In genomic region chrX:23783569-23784486, GRCh38 we compare ENCODE assay signal across 8 cellular contexts. TPM values are rescaled to one million over a fixed set of nuclear protein-coding genes. Genes with fewer than 3 reads are reported as not detected.
A peak's percentile ranks its signal among the peaks of the same experiment; 100 is the strongest.
DNase-seq lines count a peak whose midpoint lies in the region; ATAC-seq and TF ChIP-seq lines count a peak whose summit lies in the region.

No MANE protein-coding gene starts in this region.

- no peaks in the 10 kb centered on the region for H3K27me3 Mint-ChIP-seq in progenitor cell of endocrine pancreas

- H3K36me3 ChIP-seq in WERI-Rb-1 = no peaks in the 10 kb centered on the region

- H3K9me3 ChIP-seq in WERI-Rb-1 (ENCODE audit: severe bottlenecking) = no peaks in the 10 kb centered on the region

- peak; percentile 29 for DNase-seq in NCI-H82 (lab: John Stamatoyannopoulos, UW)
- DNase-seq in NCI-H82 treated with DMSO at 0.1 percent for 48 hours (lab: John Stamatoyannopoulos, UW; ENCODE audit: unreplicated experiment) = no peak
- DNase-seq in WERI-Rb-1 = no peak
- DNase-seq in fibroblast of villous mesenchyme (ENCODE audit: low read depth) = no peak
- DNase-seq in progenitor cell of endocrine pancreas (ENCODE audit: low spot score, unreplicated experiment) = no peak
- DNase-seq in DMS 273 (lab: John Stamatoyannopoulos, UW; ENCODE audit: unreplicated experiment) = no peak

- ATAC-seq in GM18511 (IDR thresholded peaks at IDR 0.05; ENCODE audit: unreplicated experiment) (no peak), HG03442 (IDR thresholded peaks at IDR 0.05; ENCODE audit: unreplicated experiment) (no peak)

- H3K4me3 ChIP-seq in WERI-Rb-1 (ENCODE audit: low read depth, low read length) (peak overlapping the region; percentile 75), fibroblast of villous mesenchyme (ENCODE audit: low read depth, low read length) (peak overlapping the region; percentile 81)

- TF ChIP-seq CTCF in WERI-Rb-1 (IDR thresholded peaks at IDR 0.05; ENCODE audit: low read depth, low read length) (no peak), fibroblast of villous mesenchyme (IDR thresholded peaks at IDR 0.05; ENCODE audit: insufficient read depth, low read depth, low read length) (no peak), progenitor cell of endocrine pancreas (IDR thresholded peaks at IDR 0.05; ENCODE audit: unreplicated experiment) (no peak)

- H3K4me3 Mint-ChIP-seq in progenitor cell of endocrine pancreas (ENCODE audit: low read depth) = peak overlapping the region; percentile 91

- no peak overlapping the region for H3K27ac ChIP-seq in WERI-Rb-1

- peaks cover 31% of the 10 kb centered on the region for H3K4me1 Mint-ChIP-seq in progenitor cell of endocrine pancreas (ENCODE audit: low read depth)

- H3K9me3 Mint-ChIP-seq in progenitor cell of endocrine pancreas (ENCODE audit: low read depth) = no peaks in the 10 kb centered on the region

- peaks cover 17% of the 10 kb centered on the region for H3K36me3 Mint-ChIP-seq in progenitor cell of endocrine pancreas (ENCODE audit: insufficient read depth)

- peak overlapping the region; percentile 94 for H3K27ac Mint-ChIP-seq in progenitor cell of endocrine pancreas

- H3K27me3 ChIP-seq in WERI-Rb-1 (ENCODE audit: insufficient read depth, low read depth, severe bottlenecking) = no peaks in the 10 kb centered on the region

RNA-seq across cellular contexts. Expression of gene SAT1, which starts 0.9 kb away (rescaled TPM):
- total RNA-seq in fibroblast of villous mesenchyme (71.7 and 81.8 TPM in 2 replicates), progenitor cell of endocrine pancreas (193 and 242 TPM in 2 replicates)

RNA-seq across cellular contexts. Expression of gene ACOT9, which starts 40.8 kb away (rescaled TPM):
- total RNA-seq in fibroblast of villous mesenchyme = 69.5 and 72.8 TPM in 2 replicates
- total RNA-seq in progenitor cell of endocrine pancreas = 33.8 and 36.1 TPM in 2 replicates
